In genomic region chr19:6278740-6279619, GRCh38 we compare ENCODE assay signal across 1 cellular context.
TF ChIP-seq lines count a peak whose summit lies in the region.

No MANE protein-coding gene starts in this region.

TF ChIP-seq in GM12878, 131 proteins besides CTCF, POLR2A, EP300 and RAD21 (continued from another document):
- TF ChIP-seq SKIL (IDR thresholded peaks at IDR 0.05; ENCODE audit: low read depth, poor library complexity, severe bottlenecking) (no peak), GATAD2B (conservative IDR thresholded peaks at IDR 0.05; ENCODE audit: low read depth) (peak; percentile 29; the same call in 1 of the 2 replicates), POLR2AphosphoS5 (IDR thresholded peaks at IDR 0.05; ENCODE audit: low read length) (no peak), ZNF207 (IDR thresholded peaks at IDR 0.05; ENCODE audit: borderline replicate concordance) (no peak), SRF (IDR thresholded peaks at IDR 0.05; ENCODE audit: low read depth in 2 of 2, low read length in 2 of 2) (no peak)
TF ChIP-seq in GM12878: peak in this region for 1.
